In genomic region chr11:93485983-93486382, GRCh38 we compare ENCODE assay signal across 17 cellular contexts. TPM values are rescaled to one million over a fixed set of nuclear protein-coding genes. Genes with fewer than 3 reads are reported as not detected.
DNase-seq lines count a peak whose midpoint lies in the region; ATAC-seq and TF ChIP-seq lines count a peak whose summit lies in the region.
"Had no signal": no experiment of that assay in that cellular context is flagged by ENCODE, and none has a peak within 500 bp of the region (broad histone marks: within the 10 kb centered on the region; RNA-seq: fewer than 3 reads in every experiment).

No MANE protein-coding gene starts in this region.

- peaks cover 85% of the 10 kb centered on the region for H3K4me1 ChIP-seq in cardiac muscle cell (ENCODE audit: low read depth)
- H3K4me1 ChIP-seq in liver (ENCODE audit: control insufficient read depth in 4 of 4, insufficient read depth in 4 of 4, low read length in 3 of 4) = peaks cover 13 to 83% (median 69%) of the 10 kb centered on the region in 4 donors
- peaks cover 52% of the 10 kb centered on the region for H3K4me1 ChIP-seq in stomach smooth muscle (ENCODE audit: control insufficient read depth, insufficient read depth, low read length)
- H3K4me1 ChIP-seq: BLaER1 had no signal

- no peak overlapping the region for H3K4me3 ChIP-seq in cardiac muscle cell
- H3K4me3 ChIP-seq in liver (ENCODE audit: low read depth in 1 of 3, low read length in 3 of 3) = no peak overlapping the region
- H3K4me3 ChIP-seq in stomach smooth muscle (ENCODE audit: low read length in 2 of 2) = no peak overlapping the region
- H3K4me3 ChIP-seq: BLaER1, GM23338 had no signal

- 94% methylated on average over 2 of the region's 2 CpGs for WGBS in liver

- H3K27ac ChIP-seq in cardiac muscle cell (peak overlapping the region; percentile 67), liver (ENCODE audit: low read depth in 1 of 2, low read length in 2 of 2) (peak overlapping the region; percentile 63 to 89), stomach smooth muscle (ENCODE audit: low read length) (peak overlapping the region; percentile 46)
- H3K27ac ChIP-seq: 22Rv1, BLaER1, C4-2B had no signal

- DNase-seq in cardiac muscle cell (ENCODE audit: low read depth in 1 of 2, low spot score in 1 of 2) = no peak
- no peak for DNase-seq in Right ventricle myocardium superior
- DNase-seq: Caco-2; CD4-positive, CD25-positive, alpha-beta regulatory T cell; CD8-positive, alpha-beta T cell; DMS153; DND-41; H9 had no signal

- intact Hi-C loops in Right ventricle myocardium superior (cut with DNase I) = no loop called here

- TF ChIP-seq CTCF in cardiac muscle cell (IDR thresholded peaks at IDR 0.05; ENCODE audit: low read depth, low read length) = no peak
- TF ChIP-seq CTCF in liver (IDR thresholded peaks at IDR 0.05; ENCODE audit: low read depth, low read length, missing input control) = no peak

- TF ChIP-seq RAD21 in liver (IDR thresholded peaks at IDR 0.05) = no peak

- H3K9me3 ChIP-seq in cardiac muscle cell (ENCODE audit: low read depth) = no peaks in the 10 kb centered on the region
- H3K9me3 ChIP-seq in liver (ENCODE audit: control insufficient read depth in 4 of 4, low read length in 3 of 4) = no peaks in the 10 kb centered on the region
- H3K9me3 ChIP-seq in stomach smooth muscle (ENCODE audit: control insufficient read depth in 2 of 2, low read length in 2 of 2) = no peaks in the 10 kb centered on the region
- H3K9me3 ChIP-seq: BLaER1, Caco-2 had no signal

- H3K9ac ChIP-seq in liver (ENCODE audit: low read depth in 1 of 2, low read length in 2 of 2) (no peak overlapping the region), stomach smooth muscle (ENCODE audit: low read length in 2 of 2) (no peak overlapping the region)
- H3K9ac ChIP-seq: BLaER1 had no signal

- H3K36me3 ChIP-seq in cardiac muscle cell (no peaks in the 10 kb centered on the region), liver (ENCODE audit: control insufficient read depth in 4 of 4, insufficient read depth in 3 of 4, low read depth in 1 of 4, low read length in 3 of 4) (no peaks in the 10 kb centered on the region), stomach smooth muscle (ENCODE audit: control insufficient read depth in 2 of 2, insufficient read depth in 2 of 2, low read length in 2 of 2) (no peaks in the 10 kb centered on the region)

- H3K27me3 ChIP-seq in cardiac muscle cell = no peaks in the 10 kb centered on the region
- H3K27me3 ChIP-seq in liver (ENCODE audit: control insufficient read depth in 4 of 4, insufficient read depth in 4 of 4, low read length in 3 of 4) = no peaks in the 10 kb centered on the region
- no peaks in the 10 kb centered on the region for H3K27me3 ChIP-seq in stomach smooth muscle (ENCODE audit: control insufficient read depth in 1 of 2, insufficient read depth in 2 of 2, low read length in 2 of 2)
- H3K27me3 ChIP-seq: BLaER1 had no signal

- ATAC-seq in Right ventricle myocardium superior (ENCODE audit: poor library complexity) (no peak), esophagus mucosa (no peak), GM18520 (IDR thresholded peaks at IDR 0.05; ENCODE audit: unreplicated experiment) (no peak)
- ATAC-seq: CD8-positive, alpha-beta T cell; GM23338; HCT116 had no signal

TF ChIP-seq in liver, 16 proteins besides CTCF, POLR2A, EP300 and RAD21:
- TF ChIP-seq JUND (IDR thresholded peaks at IDR 0.05) (no peak), SP1 (IDR thresholded peaks at IDR 0.05) (no peak), NR2F2 (IDR thresholded peaks at IDR 0.05) (no peak), HNF4A (conservative IDR thresholded peaks at IDR 0.05) (peak; percentile 22 to 40), ATF3 (IDR thresholded peaks at IDR 0.05) (no peak)
TF ChIP-seq in liver: peak in this region for 1.

RNA-seq across cellular contexts. Expression of gene SMCO4, which starts 57.2 kb away (rescaled TPM):
- total RNA-seq in cardiac muscle cell (62.9 and 72.9 TPM in 2 replicates), Right ventricle myocardium superior (43.4 TPM), liver (10 to 100 TPM; 21.2 to 36.4 TPM), esophagus mucosa (11.1 TPM)
- polyA plus RNA-seq in cardiac muscle cell (85.4 and 101 TPM in 2 replicates), liver (10 to 100 TPM; 59.4 to 98.8 TPM)
